9 cellular contexts compared by ENCODE assay signal in the genomic region with DNA sequence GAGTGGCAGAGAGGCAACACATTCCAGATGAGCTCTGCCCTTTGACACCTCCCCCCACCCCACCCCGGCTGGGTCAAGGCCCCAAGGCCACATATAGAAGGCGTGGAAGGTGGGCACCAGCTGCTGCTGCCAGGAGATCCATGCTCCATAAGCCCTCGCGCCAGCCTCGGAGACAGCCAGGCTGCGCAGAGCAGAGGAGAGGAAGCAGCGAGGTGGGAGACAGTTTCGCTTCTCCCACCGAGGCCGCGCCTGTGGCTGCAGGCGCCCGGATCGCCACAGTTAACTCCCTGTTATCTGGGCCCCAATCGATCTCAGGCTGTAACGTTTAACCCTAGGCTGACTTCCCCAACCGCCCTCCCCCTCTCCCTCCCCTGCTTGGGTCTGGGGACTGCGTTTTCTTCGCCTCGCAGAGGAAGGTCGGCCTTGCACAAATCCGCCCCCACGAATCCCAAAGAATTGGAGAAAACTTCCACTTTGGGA. TPM values are rescaled to one million over a fixed set of nuclear protein-coding genes. Genes with fewer than 3 reads are reported as not detected.
DNase-seq lines count a peak whose midpoint lies in the region; ATAC-seq, FAIRE-seq and TF ChIP-seq lines count a peak whose summit lies in the region.
"Had no signal": no experiment of that assay in that cellular context is flagged by ENCODE, and none has a peak within 500 bp of the region (broad histone marks: within the 10 kb centered on the region; RNA-seq: fewer than 3 reads in every experiment).

No MANE protein-coding gene starts in this region.

- in situ Hi-C loops in K562 (cut with MboI) = no loop called here

- H2BK15ac ChIP-seq in mesenchymal stem cell (ENCODE audit: low read depth, poor library complexity, severe bottlenecking) = peak overlapping the region; percentile 21

- TF ChIP-seq CTCF in K562 (IDR thresholded peaks at IDR 0.05 in 2 of 3, conservative IDR thresholded peaks at IDR 0.05 in 1 of 3; ENCODE audit: insufficient read depth in 2 of 3, low read depth in 1 of 3, low read length in 3 of 3) = no peak
- TF ChIP-seq CTCF in upper lobe of left lung (IDR thresholded peaks at IDR 0.05) = no peak

- H3K4me3 ChIP-seq in K562 = no peak overlapping the region
- H3K4me3 ChIP-seq in mesenchymal stem cell (ENCODE audit: insufficient read depth in 1 of 2, low read depth in 1 of 2, low read length in 2 of 2) = peak overlapping the region; percentile 26 to 74
- peak overlapping the region in 3 of 4 donors; percentile 9 to 96 (median 85) for H3K4me3 ChIP-seq in upper lobe of left lung

- H3K4ac ChIP-seq in mesenchymal stem cell (ENCODE audit: low read depth in 1 of 2, low read length in 2 of 2) = peak overlapping the region; percentile 6 to 28

- H3K27me3 ChIP-seq in K562 (ENCODE audit: control insufficient read depth in 2 of 2, insufficient read depth in 2 of 2, low read length in 2 of 2) = no peaks in the 10 kb centered on the region
- H3K27me3 ChIP-seq in mesenchymal stem cell (ENCODE audit: control insufficient read depth in 1 of 2, insufficient read depth in 1 of 2, low read length in 2 of 2) = peaks cover 0 to 12% of the 10 kb centered on the region in 2 experiments
- H3K27me3 ChIP-seq in upper lobe of left lung = peaks cover 0 to 7% (median 0%) of the 10 kb centered on the region in 4 donors

- peak overlapping the region; percentile 19 for H2AK5ac ChIP-seq in mesenchymal stem cell (ENCODE audit: low read length, severe bottlenecking)

- POLR2A ChIA-PET in K562 (lab: Yijun Ruan, JAX) = interaction anchor here (2.0 kb wide), 1 partner anchor 10 kb away, joined by 63 read pairs; no protein-coding TSS in a partner anchor

- no peak for TF ChIP-seq POLR2A in K562 (conservative IDR thresholded peaks at IDR 0.05)
- TF ChIP-seq POLR2A in upper lobe of left lung (IDR thresholded peaks at IDR 0.05) = no peak

- peaks cover 11% of the 10 kb centered on the region for H3K27me3 Mint-ChIP-seq in activated naive CD8-positive, alpha-beta T cell
- H3K27me3 Mint-ChIP-seq in activated naive CD8-positive, alpha-beta T cell treated with anti-CD3 and anti-CD28 coated beads for 36 hours = peaks cover 49% of the 10 kb centered on the region

- peak overlapping the region; percentile 73 for H4K91ac ChIP-seq in mesenchymal stem cell (ENCODE audit: low read length)

- no peak overlapping the region for H2BK5ac ChIP-seq in mesenchymal stem cell (ENCODE audit: low read depth, low read length, poor library complexity, severe bottlenecking)

- WGBS in K562 (ENCODE audit: insufficient coverage, low coverage, missing lambda C conversion rate) = 6% methylated on average over 18 of the region's 23 CpGs
- 5% methylated on average over 18 of the region's 23 CpGs for WGBS in mesenchymal stem cell
- WGBS in upper lobe of left lung, 2 donors = 30 to 49% methylated on average over 5 to 22 of the region's 23 CpGs

- H3K27ac ChIP-seq in K562 (ENCODE audit: extremely low read depth, low read depth, low read length) (peak overlapping the region; percentile 62; the same call in 1 of the 3 replicates), mesenchymal stem cell (ENCODE audit: low read length, poor library complexity, severe bottlenecking) (peak overlapping the region; percentile 15), upper lobe of left lung (peak overlapping the region in 1 of 4 donors; percentile 7)

- H3K4me2 ChIP-seq in K562 (ENCODE audit: insufficient read depth, low read length) (peak overlapping the region; percentile 64), mesenchymal stem cell (ENCODE audit: low read length, poor library complexity, severe bottlenecking) (peak overlapping the region; percentile 89)

- H2BK120ac ChIP-seq in mesenchymal stem cell (ENCODE audit: low read depth, low read length) = no peak overlapping the region

- no peaks in the 10 kb centered on the region for H3K9me1 ChIP-seq in K562 (ENCODE audit: control insufficient read depth, insufficient read depth, low read length)

- H3K23ac ChIP-seq in mesenchymal stem cell (ENCODE audit: low read length in 2 of 2) = no peak overlapping the region

- peaks cover 35% of the 10 kb centered on the region for H3K4me1 Mint-ChIP-seq in activated naive CD8-positive, alpha-beta T cell (ENCODE audit: low read depth)
- H3K4me1 Mint-ChIP-seq in activated naive CD8-positive, alpha-beta T cell treated with anti-CD3 and anti-CD28 coated beads for 36 hours = peaks cover 36% of the 10 kb centered on the region

- FAIRE-seq in K562 (lab: Jason Lieb, UNC) = peak; percentile 52

- no peaks in the 10 kb centered on the region for H3K36me3 Mint-ChIP-seq in activated naive CD8-positive, alpha-beta T cell
- no peaks in the 10 kb centered on the region for H3K36me3 Mint-ChIP-seq in activated naive CD8-positive, alpha-beta T cell treated with anti-CD3 and anti-CD28 coated beads for 36 hours

- TF ChIP-seq RAD21 in K562 (CRISPR knock-in tag; conservative IDR thresholded peaks at IDR 0.05 in 1 of 2, IDR thresholded peaks at IDR 0.05 in 1 of 2) = no peak

- H3K9me3 Mint-ChIP-seq in activated naive CD8-positive, alpha-beta T cell (ENCODE audit: low read depth) = no peaks in the 10 kb centered on the region
- no peaks in the 10 kb centered on the region for H3K9me3 Mint-ChIP-seq in activated naive CD8-positive, alpha-beta T cell treated with anti-CD3 and anti-CD28 coated beads for 36 hours

- H3K9ac ChIP-seq in K562 (ENCODE audit: insufficient read depth in 1 of 2, low read depth in 2 of 2, low read length in 2 of 2) = peak overlapping the region; percentile 3 to 87; a peak in 2 of 4 replicates
- H3K9ac ChIP-seq in mesenchymal stem cell (ENCODE audit: low read length) = peak overlapping the region; percentile 74

- CTCF ChIA-PET in K562 (lab: Yijun Ruan, JAX; ENCODE audit: low intra/inter-chr PET ratio) = interaction anchor here (1.5 kb wide), 1 partner anchor 11 kb away, joined by 5 read pairs; no protein-coding TSS in a partner anchor

- H3K4me3 Mint-ChIP-seq in activated naive CD8-positive, alpha-beta T cell = peak overlapping the region; percentile 66
- H3K4me3 Mint-ChIP-seq in activated naive CD8-positive, alpha-beta T cell treated with anti-CD3 and anti-CD28 coated beads for 36 hours = no peak overlapping the region

- H2AFZ ChIP-seq in K562 (ENCODE audit: low read depth, low read length) (peak overlapping the region; percentile 7; the same call in 1 of the 2 replicates), mesenchymal stem cell (ENCODE audit: low read depth, low read length) (no peak overlapping the region)

- no TSS peak for BruUV-seq in K562 (replicated peaks; lab: Mats Ljungman, UMichigan)

- DNase-seq in activated naive CD8-positive, alpha-beta T cell treated with anti-CD3 and anti-CD28 coated beads for 36 hours = no peak
- DNase-seq in K562 (ENCODE audit: extremely low read depth in 1 of 4, low spot score in 3 of 4) (peak; percentile 28 to 73 (median 50)), mesenchymal stem cell (peak; percentile 47), upper lobe of left lung (peak; percentile 35 to 78), DMS53 (lab: John Stamatoyannopoulos, UW) (no peak)
- DNase-seq: stimulated activated naive CD4-positive, alpha-beta T cell treated with Interleukin-2 at 50 U/mL for 16 hours had no signal

- H3K4me1 ChIP-seq in K562 (replicated peaks in 1 of 2; ENCODE audit: control insufficient read depth in 2 of 2, insufficient read depth in 2 of 2, low read length in 2 of 2) (peaks cover 41 to 62% of the 10 kb centered on the region in 2 experiments), mesenchymal stem cell (ENCODE audit: control insufficient read depth, insufficient read depth, low read depth, low read length) (peaks cover 36% of the 10 kb centered on the region), upper lobe of left lung (peaks cover 41 to 69% (median 59%) of the 10 kb centered on the region in 4 donors)

- peaks cover 15% of the 10 kb centered on the region for H3K79me1 ChIP-seq in mesenchymal stem cell (replicated peaks; ENCODE audit: low read length, poor library complexity, severe bottlenecking)

- H2BK12ac ChIP-seq in mesenchymal stem cell (ENCODE audit: low read length in 2 of 2) = peak overlapping the region; percentile 32 to 75

- H3K36me3 ChIP-seq in K562 (ENCODE audit: control insufficient read depth, insufficient read depth, low read length) (peaks cover 3% of the 10 kb centered on the region; the same call in 2 of the 3 replicates), mesenchymal stem cell (ENCODE audit: control insufficient read depth in 1 of 2, insufficient read depth in 2 of 2, low read depth in 1 of 2, low read length in 2 of 2) (peaks cover 0 to 15% of the 10 kb centered on the region in 2 experiments), upper lobe of left lung (no peaks in the 10 kb centered on the region)

- peaks cover 44% of the 10 kb centered on the region for H3K79me2 ChIP-seq in K562 (ENCODE audit: control insufficient read depth, insufficient read depth, low read length)

- peak overlapping the region in 1 of 2 experiments; percentile 79 for H3K14ac ChIP-seq in mesenchymal stem cell (ENCODE audit: low read length in 2 of 2)

- intact Hi-C loops in K562 (cut with micrococcal nuclease) = no loop called here

- ATAC-seq in K562 (no peak), upper lobe of left lung (ENCODE audit: low FRiP score in 2 of 2) (no peak), GM19351 (IDR thresholded peaks at IDR 0.05; ENCODE audit: unreplicated experiment) (no peak), HG03039 (IDR thresholded peaks at IDR 0.05; ENCODE audit: unreplicated experiment) (no peak)

- H4K20me1 ChIP-seq in K562 (replicated peaks; ENCODE audit: control insufficient read depth, insufficient read depth, low read length) = peaks cover 13% of the 10 kb centered on the region

- no peak overlapping the region for H3K27ac Mint-ChIP-seq in activated naive CD8-positive, alpha-beta T cell
- no peak overlapping the region for H3K27ac Mint-ChIP-seq in activated naive CD8-positive, alpha-beta T cell treated with anti-CD3 and anti-CD28 coated beads for 36 hours

- H3K9me3 ChIP-seq in K562 (replicated peaks; ENCODE audit: control insufficient read depth, insufficient read depth, low read depth, low read length) (no peaks in the 10 kb centered on the region), mesenchymal stem cell (ENCODE audit: control insufficient read depth, low read length) (no peaks in the 10 kb centered on the region), upper lobe of left lung (no peaks in the 10 kb centered on the region)

- no peak; the same call in 1 of the 2 replicates for TF ChIP-seq EP300 in K562 (IDR thresholded peaks at IDR 0.05; ENCODE audit: low read length)
- no peak for TF ChIP-seq EP300 in upper lobe of left lung (IDR thresholded peaks at IDR 0.05)

- peak overlapping the region; percentile 82 for H4K8ac ChIP-seq in mesenchymal stem cell (ENCODE audit: low read length)

- H3K18ac ChIP-seq in mesenchymal stem cell (ENCODE audit: low read depth in 1 of 2, low read length in 2 of 2) = peak overlapping the region; percentile 40 to 89

RNA-seq across cellular contexts. Expression of gene CXXC5, which starts 1.2 kb away (rescaled TPM):
- total RNA-seq in activated naive CD8-positive, alpha-beta T cell treated with anti-CD3 and anti-CD28 coated beads for 36 hours = 1 to 10 TPM; 1.3 to 2.0 TPM
- 44.6 and 81.0 TPM in 2 replicates for total RNA-seq in K562 (2011; cell fraction: chromatin; rRNA removed; ENCODE audit: low replicate concordance)
- 52.9 TPM in 2 replicates for total RNA-seq in K562 (2011; cell fraction: nucleolus; rRNA removed)
- 37.8 and 55.7 TPM in 2 replicates for total RNA-seq in K562 (2011; cell fraction: nucleoplasm; rRNA removed)
- 121 and 123 TPM in 2 replicates for total RNA-seq in K562 (2014; rRNA removed)
- total RNA-seq in K562 (2014; rRNA removed; fragmentation: Illumina TruSeq; extraction: Trizol) = 24.1 and 25.8 TPM in 2 replicates
- 40.6 and 45.1 TPM in 2 replicates for total RNA-seq in K562 (2015; rRNA removed; fragmentation: Illumina TruSeq; extraction: Trizol)
- 79.3 and 87.8 TPM in 2 replicates for total RNA-seq in K562 (2021)
- polyA plus RNA-seq in K562 (2011; rRNA removed) = 44.8 and 51.8 TPM in 2 replicates
- polyA plus RNA-seq in K562 (2011; cell fraction: cytosol; rRNA removed) = 47.3 and 134 TPM in 2 replicates
- 34.3 and 47.7 TPM in 2 replicates for polyA plus RNA-seq in K562 (2011; cell fraction: nucleus; rRNA removed)
- 63.1 and 65.7 TPM in 2 replicates for polyA plus RNA-seq in K562 (2012)
- 45.8 and 61.2 TPM in 2 replicates for polyA plus RNA-seq in K562 (2014; fragmentation: Illumina TruSeq; extraction: Trizol)
- 1 to 10 TPM; 1.9 to 4.6 TPM for polyA plus RNA-seq in K562 (2014; fragmentation: Nextera tagmentation; extraction: Ambion mirVana)
- polyA plus RNA-seq in K562 (2014; rRNA removed) = 63.8 and 67.0 TPM in 2 replicates
- 27.1 and 39.4 TPM in 2 replicates for polyA minus RNA-seq in K562 (2011; rRNA and poly(A)+ RNA removed)
- polyA minus RNA-seq in K562 (2011; cell fraction: cytosol; rRNA and poly(A)+ RNA removed) = 47.5 and 54.4 TPM in 2 replicates
- 29.4 and 36.8 TPM in 2 replicates for polyA minus RNA-seq in K562 (2011; cell fraction: nucleus; rRNA and poly(A)+ RNA removed)
- 75.1 TPM for polyA plus RNA-seq in mesenchymal stem cell (2013, experiment 1 of 2)
- 76.7 TPM for polyA plus RNA-seq in mesenchymal stem cell (2013, experiment 2 of 2)
- 10 to 100 TPM; 25.7 to 39.5 (median 33.0) TPM for total RNA-seq in upper lobe of left lung

Comparison
In these comparisons a context has a peak if more than half of its experiments do, and no peak if none do; other contexts are left out.
1. DNase-seq: peak in K562 (4 of 4), mesenchymal stem cell (single experiment) and upper lobe of left lung (2 of 2); none in activated naive CD8-positive, alpha-beta T cell treated with anti-CD3 and anti-CD28 coated beads for 36 hours (single experiment) and DMS53 (single experiment).
2. RNA of gene CXXC5, which starts 1.2 kb away (total RNA-seq): 24.1 to 123 TPM in K562 and 25.7 to 39.5 TPM in upper lobe of left lung; 1.3 to 2.0 TPM in activated naive CD8-positive, alpha-beta T cell treated with anti-CD3 and anti-CD28 coated beads for 36 hours; every median in the first group is over 4 times any median in the second.